31 cellular contexts compared by ENCODE assay signal in the genomic region with DNA sequence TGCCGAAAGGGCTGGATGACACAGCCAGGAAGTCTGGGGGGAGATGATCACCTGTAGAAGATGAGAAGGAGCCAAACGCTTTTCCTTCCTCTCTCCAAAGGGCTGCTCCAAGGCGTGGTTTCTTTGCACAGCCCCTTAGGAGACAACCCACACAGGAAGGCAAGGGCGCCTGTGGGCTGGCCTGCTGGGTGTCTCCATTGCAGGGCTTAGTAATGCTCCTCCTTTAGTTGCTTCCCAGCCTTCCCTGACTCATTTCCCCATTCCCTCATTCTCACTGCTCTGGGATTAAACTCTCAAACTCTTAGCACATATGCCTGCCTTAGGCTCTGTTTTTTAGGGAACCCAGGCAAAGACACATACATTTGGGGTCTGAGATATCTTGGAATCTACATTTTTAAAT. TPM values are rescaled to one million over a fixed set of nuclear protein-coding genes. Genes with fewer than 3 reads are reported as not detected.
DNase-seq lines count a peak whose midpoint lies in the region; ATAC-seq and TF ChIP-seq lines count a peak whose summit lies in the region.
"Had no signal": no experiment of that assay in that cellular context is flagged by ENCODE, and none has a peak within 500 bp of the region (broad histone marks: within the 10 kb centered on the region; RNA-seq: fewer than 3 reads in every experiment).

No MANE protein-coding gene starts in this region.

- intact Hi-C loops in MCF 10A (cut with micrococcal nuclease) = no loop called here
- intact Hi-C loops in breast epithelium (cut with DNase I; ENCODE audit: low total_unique reads) = loop anchor here (1.0 to 5.0 kb wide), 3 partner anchors 8 to 1470 kb away; a partner anchor contains a TSS

- no peaks in the 10 kb centered on the region for H3K27me3 ChIP-seq in breast epithelium
- H3K27me3 ChIP-seq: esophagus muscularis mucosa, tibial artery had no signal

- CTCF ChIA-PET in MCF 10A (lab: Yijun Ruan, JAX) = interaction anchor here (1.1 kb wide), 2 partner anchors 8 to 38 kb away, joined by 3 read pairs; no protein-coding TSS in a partner anchor

- no peak for ATAC-seq in GM18519 (IDR thresholded peaks at IDR 0.05; ENCODE audit: low FRiP score, unreplicated experiment)
- no peak for ATAC-seq in HG03045 (IDR thresholded peaks at IDR 0.05; ENCODE audit: unreplicated experiment)
- ATAC-seq: activated T-cell treated with anti-CD3 and anti-CD28 coated beads, Interleukin-2, amount 50 U/mL, for 4 hours; natural killer cell had no signal

- no peak overlapping the region for H3K4me3 Mint-ChIP-seq in MCF 10A (ENCODE audit: unreplicated experiment)
- H3K4me3 Mint-ChIP-seq: activated naive CD4-positive, alpha-beta T cell treated with anti-CD3 and anti-CD28 coated beads, Interleukin-2, amount 50 U/mL, for 24 hours; activated T-cell treated with anti-CD3 and anti-CD28 coated beads, Interleukin-2, amount 50 U/mL, for 4 hours; CD8-positive, alpha-beta memory T cell; mesothelial cell of epicardium; natural killer cell had no signal

- H3K4me3 ChIP-seq in breast epithelium = no peak overlapping the region
- H3K4me3 ChIP-seq in foreskin fibroblast (ENCODE audit: low read depth in 1 of 2, low read length in 2 of 2) = no peak overlapping the region
- H3K4me3 ChIP-seq: esophagus muscularis mucosa, tibial artery had no signal

- BruUV-seq in MCF 10A (replicated peaks; lab: Mats Ljungman, UMichigan) = no TSS peak

- H3K9me3 ChIP-seq in breast epithelium = no peaks in the 10 kb centered on the region
- H3K9me3 ChIP-seq: esophagus muscularis mucosa, tibial artery had no signal

- no peaks in the 10 kb centered on the region for H3K9me3 Mint-ChIP-seq in MCF 10A (ENCODE audit: unreplicated experiment)
- H3K9me3 Mint-ChIP-seq: activated naive CD4-positive, alpha-beta T cell treated with anti-CD3 and anti-CD28 coated beads, Interleukin-2, amount 50 U/mL, for 24 hours; activated T-cell treated with anti-CD3 and anti-CD28 coated beads, Interleukin-2, amount 50 U/mL, for 4 hours; CD8-positive, alpha-beta memory T cell; mesothelial cell of epicardium; natural killer cell had no signal

- H3K36me3 ChIP-seq in breast epithelium = no peaks in the 10 kb centered on the region
- H3K36me3 ChIP-seq: esophagus muscularis mucosa, tibial artery had no signal

- H3K27ac Mint-ChIP-seq in MCF 10A (ENCODE audit: low read depth, unreplicated experiment) = no peak overlapping the region
- H3K27ac Mint-ChIP-seq: activated naive CD4-positive, alpha-beta T cell treated with anti-CD3 and anti-CD28 coated beads, Interleukin-2, amount 50 U/mL, for 24 hours; mesothelial cell of epicardium; natural killer cell had no signal

- no peak for TF ChIP-seq CTCF in MCF 10A (IDR thresholded peaks at IDR 0.05; ENCODE audit: unreplicated experiment)
- no peak for TF ChIP-seq CTCF in breast epithelium (IDR thresholded peaks at IDR 0.05)
- no peak for TF ChIP-seq CTCF in foreskin fibroblast (IDR thresholded peaks at IDR 0.05; ENCODE audit: low read depth, low read length)

- TF ChIP-seq POLR2A in breast epithelium (IDR thresholded peaks at IDR 0.05) = no peak

- H3K36me3 Mint-ChIP-seq in MCF 10A (ENCODE audit: insufficient read depth, unreplicated experiment) = no peaks in the 10 kb centered on the region
- H3K36me3 Mint-ChIP-seq: activated naive CD4-positive, alpha-beta T cell treated with anti-CD3 and anti-CD28 coated beads, Interleukin-2, amount 50 U/mL, for 24 hours; CD8-positive, alpha-beta memory T cell; mesothelial cell of epicardium; natural killer cell had no signal

- no peak overlapping the region for H3K27ac ChIP-seq in breast epithelium
- H3K27ac ChIP-seq: 22Rv1, esophagus muscularis mucosa, HL-60, tibial artery had no signal

- POLR2A ChIA-PET in MCF 10A (lab: Yijun Ruan, JAX) = no interaction called here

- H3K27me3 Mint-ChIP-seq in MCF 10A (ENCODE audit: insufficient read depth, unreplicated experiment) = no peaks in the 10 kb centered on the region
- H3K27me3 Mint-ChIP-seq: activated naive CD4-positive, alpha-beta T cell treated with anti-CD3 and anti-CD28 coated beads, Interleukin-2, amount 50 U/mL, for 24 hours had no signal

- DNase-seq in MCF 10A (ENCODE audit: unreplicated experiment) (peak; percentile 6), breast epithelium (ENCODE audit: low spot score in 2 of 2) (no peak), amniotic stem cell (lab: John Stamatoyannopoulos, UW) (peak; percentile 3), foreskin fibroblast (peak; percentile 9 to 52), GDM1 (lab: John Stamatoyannopoulos, UW) (no peak)
- DNase-seq in stimulated activated CD4-positive, alpha-beta T cell treated with anti-CD3 and anti-CD28 coated beads, Interleukin-1b, Interleukin-23, amount 100 ng/mL, for 48 hours = no peak
- DNase-seq: activated T-cell treated with anti-CD3 and anti-CD28 coated beads, Interleukin-2, amount 50 U/mL, for 4 hours; AML-193; CD8-positive, alpha-beta memory T cell; effector memory CD4-positive, alpha-beta T cell; glutamatergic neuron; natural killer cell; NCI-H1694; NCI-H2227 treated with DMSO at 0.1 percent for 48 hours; NCI-H774; Right ventricle myocardium superior; stimulated activated CD4-positive, alpha-beta T cell treated with anti-CD3 and anti-CD28 coated beads, Interleukin-4, amount 100 ng/mL, for 24 hours; stimulated activated naive CD4-positive, alpha-beta T cell treated with Interleukin-2 at 50 U/mL for 16 hours; tibial artery had no signal

- H3K4me1 Mint-ChIP-seq in MCF 10A (ENCODE audit: insufficient read depth, unreplicated experiment) = no peaks in the 10 kb centered on the region
- H3K4me1 Mint-ChIP-seq: activated naive CD4-positive, alpha-beta T cell treated with anti-CD3 and anti-CD28 coated beads, Interleukin-2, amount 50 U/mL, for 24 hours; CD8-positive, alpha-beta memory T cell; mesothelial cell of epicardium; natural killer cell had no signal

- H3K4me1 ChIP-seq in breast epithelium = no peaks in the 10 kb centered on the region
- H3K4me1 ChIP-seq: esophagus muscularis mucosa had no signal

RNA-seq across cellular contexts. Expression of a gene that starts 1.7 kb away (rescaled TPM):
- total RNA-seq in MCF 10A (2022) (not detected in 2 replicates), breast epithelium (under 1 TPM in 1 of 3 donors, not detected in 2; under 0.01 TPM)
- total RNA-seq: activated CD8-positive, alpha-beta memory T cell treated with anti-CD3 and anti-CD28 coated beads for 36 hours; astrocyte; CD8-positive, alpha-beta memory T cell; chondrocyte; mesothelial cell of epicardium; natural killer cell; osteocyte; Right ventricle myocardium superior had no signal

RNA-seq across cellular contexts. Expression of a gene that starts 43.0 kb away (rescaled TPM):
- total RNA-seq in MCF 10A (2022) = 87.8 and 113 TPM in 2 replicates
- 10 to 100 TPM in 1 of 3 donors, 1 to 10 TPM in 2; 1.3 to 30.3 (median 1.6) TPM for total RNA-seq in breast epithelium
- total RNA-seq: activated CD8-positive, alpha-beta memory T cell treated with anti-CD3 and anti-CD28 coated beads for 36 hours; activated T-cell treated with anti-CD3 and anti-CD28 coated beads, Interleukin-2, amount 50 U/mL, for 4 hours; CD8-positive, alpha-beta memory T cell; chondrocyte; esophagus muscularis mucosa; left lobe of liver; natural killer cell; Right ventricle myocardium superior had no signal

Comparison
In these comparisons a context has a peak if more than half of its experiments do, and no peak if none do; other contexts are left out.
1. DNase-seq: peak in MCF 10A (single experiment), amniotic stem cell (single experiment) and foreskin fibroblast (2 of 2); none in breast epithelium (0 of 2), GDM1 (single experiment) and stimulated activated CD4-positive, alpha-beta T cell treated with anti-CD3 and anti-CD28 coated beads, Interleukin-1b, Interleukin-23, amount 100 ng/mL, for 48 hours (single experiment).